Comparison of ENCODE assay signal across 9 cellular contexts in genomic region chr19:35249848-35250711, GRCh38. TPM values are rescaled to one million over a fixed set of nuclear protein-coding genes. Genes with fewer than 3 reads are reported as not detected.
DNase-seq lines count a peak whose midpoint lies in the region; ATAC-seq, FAIRE-seq and TF ChIP-seq lines count a peak whose summit lies in the region.
"Had no signal": no experiment of that assay in that cellular context is flagged by ENCODE, and none has a peak within 500 bp of the region (broad histone marks: within the 10 kb centered on the region; RNA-seq: fewer than 3 reads in every experiment).

No MANE protein-coding gene starts in this region.

- H3K4me2 ChIP-seq in PC-9 = peak overlapping the region; percentile 94

- peak overlapping the region; percentile 74 for H3K4me3 ChIP-seq in GM06990 (replicated peaks; ENCODE audit: low read depth, low read length)
- peak overlapping the region; percentile 89 for H3K4me3 ChIP-seq in PC-9
- H3K4me3 ChIP-seq in epithelial cell of proximal tubule (ENCODE audit: low read depth, low read length) = peak overlapping the region; percentile 91
- peak overlapping the region; percentile 72 to 95 (median 75) for H3K4me3 ChIP-seq in pancreas

- ATAC-seq in pancreas = no peak
- ATAC-seq in HG02763 (IDR thresholded peaks at IDR 0.05; ENCODE audit: unreplicated experiment) = no peak

- H3K27me3 ChIP-seq in GM06990 (replicated peaks; ENCODE audit: control insufficient read depth, insufficient read depth, low read length) = no peaks in the 10 kb centered on the region
- H3K27me3 ChIP-seq in PC-9 (ENCODE audit: insufficient read depth, low read depth) = no peaks in the 10 kb centered on the region
- no peaks in the 10 kb centered on the region for H3K27me3 ChIP-seq in pancreas

- peaks cover 27% of the 10 kb centered on the region for H4K20me1 ChIP-seq in PC-9 (ENCODE audit: insufficient read depth)

- CTCF ChIA-PET in PC-9 (lab: Charles Lee) = no interaction called here

- POLR2A ChIA-PET in PC-9 (lab: Charles Lee; ENCODE audit: unreplicated experiment) = interaction anchor here (0.7 kb wide), 1 partner anchor 9 kb away, joined by 9 read pairs; no protein-coding TSS in a partner anchor

- H3K9me3 ChIP-seq in PC-9 (ENCODE audit: insufficient read depth, low read depth) (no peaks in the 10 kb centered on the region), pancreas (no peaks in the 10 kb centered on the region)

- FAIRE-seq in pancreas (lab: Jason Lieb, UNC) (no peak), HTR-8/SVneo (lab: Jason Lieb, UNC) (no peak)

- H3K36me3 ChIP-seq in GM06990 (ENCODE audit: control insufficient read depth, insufficient read depth, low read length) (peaks cover 4% of the 10 kb centered on the region; the same call in 1 of the 2 replicates), PC-9 (ENCODE audit: low read depth) (peaks cover 23% of the 10 kb centered on the region), pancreas (peaks cover 3 to 15% (median 10%) of the 10 kb centered on the region in 3 donors)

- DNase-seq in GM06990 (ENCODE audit: extremely low read depth, insufficient read length) (no peak), PC-9 (no peak), epithelial cell of proximal tubule (ENCODE audit: low read depth) (no peak), pancreas (peak in 2 of 6 donors; percentile 24 to 64), AG08395 (ENCODE audit: low spot score) (no peak), HTR-8/SVneo (ENCODE audit: insufficient read length, low spot score) (no peak)
- DNase-seq in activated CD4-positive, CD25-positive, alpha-beta regulatory T cell (lab: John Stamatoyannopoulos, UW) = no peak

- no peaks in the 10 kb centered on the region for H3K9me2 ChIP-seq in PC-9 (ENCODE audit: insufficient read depth)

- TSS peak; percentile 25 for BruUV-seq in PC-9 (replicated peaks; lab: Mats Ljungman, UMichigan)

- TF ChIP-seq CTCF in GM06990 (IDR thresholded peaks at IDR 0.05; ENCODE audit: insufficient read depth, low read length, poor library complexity, severe bottlenecking) (no peak), PC-9 (conservative IDR thresholded peaks at IDR 0.05) (no peak), epithelial cell of proximal tubule (conservative IDR thresholded peaks at IDR 0.05; ENCODE audit: low read depth, low read length) (no peak), pancreas (IDR thresholded peaks at IDR 0.05) (no peak)

- peaks cover 24% of the 10 kb centered on the region for H3F3A ChIP-seq in PC-9 (ENCODE audit: insufficient read depth, low read depth)

- intact Hi-C loops in PC-9 (cut with micrococcal nuclease; ENCODE audit: unreplicated experiment) (loop anchor here (2.0 to 5.0 kb wide), 3 partner anchors 19 to 183 kb away; partner anchors contain the start of gene USF2), pancreas (cut with DNase I) (no loop called here)

- peak overlapping the region; percentile 95; the same call in 1 of the 2 replicates for H3K27ac ChIP-seq in PC-9
- peak overlapping the region in 2 of 4 donors; percentile 98 to 99 for H3K27ac ChIP-seq in pancreas

- peaks cover 27% of the 10 kb centered on the region for H3K4me1 ChIP-seq in PC-9 (replicated peaks; ENCODE audit: insufficient read depth)
- H3K4me1 ChIP-seq in pancreas = peaks cover 0 to 13% (median 4%) of the 10 kb centered on the region in 3 donors

- WGBS in pancreas, 2 donors = 45 to 62% methylated on average over 34 of the region's 34 CpGs

- peaks cover 50% of the 10 kb centered on the region for H3K79me2 ChIP-seq in PC-9 (ENCODE audit: low read depth)

- no peak overlapping the region for H2AFZ ChIP-seq in PC-9

RNA-seq across cellular contexts. Expression of gene LSR, which starts 1.3 kb away (rescaled TPM):
- 131 and 145 TPM in 2 replicates for total RNA-seq in PC-9 (2021)
- 97.1 and 106 TPM in 2 replicates for total RNA-seq in epithelial cell of proximal tubule
- total RNA-seq in pancreas = 100 to 1,000 TPM in 1 of 6 donors, 10 to 100 TPM in 5; 51.6 to 103 (median 67.0) TPM
- 10 to 100 TPM; 46.1 to 67.5 TPM for polyA plus RNA-seq in pancreas

RNA-seq across cellular contexts. Expression of gene USF2, which starts 18.7 kb away (rescaled TPM):
- total RNA-seq in PC-9 (2021) = 92.1 and 98.2 TPM in 2 replicates
- 62.9 and 67.6 TPM in 2 replicates for total RNA-seq in epithelial cell of proximal tubule
- 10 to 100 TPM; 46.4 to 84.9 (median 59.8) TPM for total RNA-seq in pancreas
- 100 to 1,000 TPM; 106 to 112 TPM for polyA plus RNA-seq in pancreas

RNA-seq across cellular contexts. Expression of gene FAM187B, which starts 21.5 kb away (rescaled TPM):
- total RNA-seq in PC-9 (2021) (not detected in 2 replicates), epithelial cell of proximal tubule (not detected in 2 replicates), pancreas (not detected)
- not detected for polyA plus RNA-seq in pancreas
- total RNA-seq: pulmonary artery endothelial cell had no signal

RNA-seq across cellular contexts. Expression of gene HAMP, which starts 32.2 kb away (rescaled TPM):
- total RNA-seq in PC-9 (2021) = 0.52 TPM in 1 of 2 replicates, not detected in the other
- total RNA-seq in epithelial cell of proximal tubule = not detected in 2 replicates
- 10 to 100 TPM in 1 of 6 donors, 1 to 10 TPM in 4, under 1 TPM in 1; 0.69 to 10.2 (median 2.2) TPM for total RNA-seq in pancreas
- polyA plus RNA-seq in pancreas = 100 to 1,000 TPM in 1 of 2 donors, 10 to 100 TPM in 1; 24.5 to 138 TPM

RNA-seq across cellular contexts. Expression of gene MAG, which starts 41.9 kb away (rescaled TPM):
- total RNA-seq in PC-9 (2021) (13.4 and 15.3 TPM in 2 replicates), epithelial cell of proximal tubule (3.8 TPM in 1 of 2 replicates, not detected in the other), pancreas (under 1 TPM in 1 of 6 donors, not detected in 5; 0.17 TPM)
- under 1 TPM in 1 of 2 donors, not detected in 1; 0.47 TPM for polyA plus RNA-seq in pancreas
- total RNA-seq: pulmonary artery endothelial cell had no signal
